28 cellular contexts compared by ENCODE assay signal in genomic region chr6:130971504-130971903, GRCh38.
"Had no signal": no experiment of that assay in that cellular context is flagged by ENCODE, and none has a peak within 500 bp of the region (broad histone marks: within the 10 kb centered on the region; RNA-seq: fewer than 3 reads in every experiment).

No MANE protein-coding gene starts in this region.

- H2AFZ ChIP-seq: neural progenitor cell, parathyroid adenoma had no signal

- H3K36me3 ChIP-seq: esophagus squamous epithelium, heart right ventricle, left lung, neural progenitor cell, thoracic aorta, tibial nerve, upper lobe of left lung had no signal

- H3K4me3 ChIP-seq: esophagus squamous epithelium, heart right ventricle, left lung, mucosa of descending colon, neural progenitor cell, smooth muscle cell, thoracic aorta, tibial nerve, upper lobe of left lung had no signal

- H3K4me1 ChIP-seq: parathyroid adenoma had no signal

- H3K27ac ChIP-seq: esophagus squamous epithelium, left lung, neural progenitor cell, parathyroid adenoma, thoracic aorta had no signal

- H3K4me2 ChIP-seq: neural progenitor cell had no signal

- H3K9ac ChIP-seq: neural progenitor cell, parathyroid adenoma had no signal

- DNase-seq: cortex of kidney; effector memory CD8-positive, alpha-beta T cell; erythroblast; esophagus squamous epithelium; foreskin melanocyte; glutamatergic neuron; heart right ventricle; hippocampal formation; left cardiac atrium; left lung; mesenchymal stem cell; mucosa of descending colon; naive B cell; stimulated activated CD4-positive, alpha-beta T cell treated with anti-CD3 and anti-CD28 coated beads, Interleukin-12 subunit alpha, Interleukin-12 subunit beta, amount 100 ng/mL, for 4 hours; stimulated activated CD4-positive, alpha-beta T cell treated with anti-CD3 and anti-CD28 coated beads, Interleukin-1b, Interleukin-23, amount 100 ng/mL, for 48 hours; stimulated activated CD4-positive, alpha-beta T cell treated with anti-CD3 and anti-CD28 coated beads, Interleukin-4, amount 100 ng/mL, for 1 hour; stimulated activated CD8-positive, alpha-beta memory T cell treated with anti-CD3 and anti-CD28 coated beads, Interleukin-4, amount 100 ng/mL, for 48 hours; stimulated activated naive CD4-positive, alpha-beta T cell treated with Interleukin-2 at 50 U/mL for 16 hours; upper lobe of left lung had no signal

- H3K4me3 Mint-ChIP-seq: effector memory CD8-positive, alpha-beta T cell; mesothelial cell of epicardium; naive B cell; natural killer cell treated with Interleukin-12 subunit alpha and Interleukin-12 subunit beta and Interleukin-15 and Interleukin-18, amount 100 ng/mL, for 72 hours; neural progenitor cell had no signal

- H3K9me3 Mint-ChIP-seq: effector memory CD8-positive, alpha-beta T cell; naive B cell; natural killer cell treated with Interleukin-12 subunit alpha and Interleukin-12 subunit beta and Interleukin-15 and Interleukin-18, amount 100 ng/mL, for 72 hours had no signal

- ATAC-seq: effector memory CD8-positive, alpha-beta T cell; heart right ventricle; left cardiac atrium; left lung; mucosa of descending colon; natural killer cell treated with Interleukin-12 subunit alpha and Interleukin-12 subunit beta and Interleukin-15 and Interleukin-18, amount 100 ng/mL, for 72 hours; sciatic nerve had no signal

- H3K9me3 ChIP-seq: esophagus squamous epithelium, heart right ventricle, left lung, mucosa of descending colon, thoracic aorta, tibial nerve, upper lobe of left lung had no signal

- H3K27me3 Mint-ChIP-seq: effector memory CD8-positive, alpha-beta T cell; naive B cell; natural killer cell treated with Interleukin-12 subunit alpha and Interleukin-12 subunit beta and Interleukin-15 and Interleukin-18, amount 100 ng/mL, for 72 hours; progenitor cell of endocrine pancreas had no signal

- H3K27me3 ChIP-seq: esophagus squamous epithelium, heart right ventricle, left lung, neural progenitor cell, tibial nerve, upper lobe of left lung had no signal

- H3K27ac Mint-ChIP-seq: effector memory CD8-positive, alpha-beta T cell; mesothelial cell of epicardium; natural killer cell treated with Interleukin-12 subunit alpha and Interleukin-12 subunit beta and Interleukin-15 and Interleukin-18, amount 100 ng/mL, for 72 hours; neural progenitor cell had no signal

- H3K36me3 Mint-ChIP-seq: mesothelial cell of epicardium; naive B cell; natural killer cell treated with Interleukin-12 subunit alpha and Interleukin-12 subunit beta and Interleukin-15 and Interleukin-18, amount 100 ng/mL, for 72 hours had no signal
